ENCODE assay signal across 30 cellular contexts in the genomic region with DNA sequence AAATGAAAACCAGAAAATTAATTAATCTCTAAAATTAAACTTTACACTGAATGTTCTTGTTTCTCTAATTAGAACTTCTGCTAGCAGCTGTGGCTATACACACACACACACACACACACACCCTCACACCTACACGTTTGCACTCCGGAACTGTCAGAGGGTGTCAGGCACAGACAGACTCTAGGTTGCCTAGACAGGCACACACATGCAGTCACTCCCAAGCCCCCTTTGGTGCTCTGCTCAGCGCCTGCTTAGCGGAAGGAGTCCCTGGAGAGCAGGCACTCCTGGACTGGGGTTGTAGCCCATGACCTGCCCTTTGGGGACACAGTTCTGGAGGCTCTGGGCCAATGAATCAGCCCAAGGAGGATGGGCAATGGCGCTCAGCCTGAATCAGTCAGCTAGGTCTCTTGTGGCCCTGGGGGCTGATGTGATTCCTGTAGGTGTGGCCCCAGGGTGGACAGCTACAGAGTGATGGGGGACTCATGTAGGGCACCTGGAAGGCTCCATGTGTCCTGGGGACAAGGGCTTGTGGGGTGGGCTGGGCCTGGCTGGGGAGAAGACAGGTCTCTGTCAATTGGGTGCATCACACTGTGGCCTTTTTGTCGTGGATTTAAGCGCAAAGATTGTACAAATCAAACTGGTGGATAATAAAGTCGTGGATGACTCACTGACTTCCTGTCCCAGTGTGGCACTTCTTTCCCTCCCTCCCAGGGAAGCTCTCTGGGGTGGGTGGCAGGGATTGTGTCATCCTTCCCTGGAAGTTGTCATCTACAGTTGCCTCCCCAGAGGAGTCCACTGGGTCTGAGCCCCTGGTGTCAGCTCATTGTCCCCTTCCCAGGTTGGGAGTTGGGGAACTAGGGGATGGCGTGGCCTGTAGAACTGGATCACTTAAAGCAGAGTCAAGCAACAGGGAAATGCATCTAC. TPM values are rescaled to one million over a fixed set of nuclear protein-coding genes. Genes with fewer than 3 reads are reported as not detected.
A peak's percentile ranks its signal among the peaks of the same experiment; 100 is the strongest.
DNase-seq lines count a peak whose midpoint lies in the region; FAIRE-seq and TF ChIP-seq lines count a peak whose summit lies in the region.
"Had no signal": no experiment of that assay in that cellular context is flagged by ENCODE, and none has a peak within 500 bp of the region (broad histone marks: within the 10 kb centered on the region; RNA-seq: fewer than 3 reads in every experiment).

No MANE protein-coding gene starts in this region.

- H3K27me3 ChIP-seq in dorsolateral prefrontal cortex (peaks cover 0 to 11% (median 0%) of the 10 kb centered on the region in 45 donors), adrenal gland (peaks cover 34% of the 10 kb centered on the region)
- H3K27me3 ChIP-seq in CD4-positive, alpha-beta memory T cell (ENCODE audit: insufficient read depth, low read length) = peaks cover 14% of the 10 kb centered on the region

- CTCF ChIA-PET in CD4-positive, alpha-beta memory T cell (lab: Charles Lee; ENCODE audit: partially characterized antibody) = interaction anchor here (1.3 kb wide), 1 partner anchor 11 kb away, joined by 4 read pairs; no protein-coding TSS in a partner anchor

- 60 to 82% (median 69%) methylated on average over 7 to 9 of the region's 9 CpGs for WGBS in adrenal gland, 4 donors

- H3K9me3 Mint-ChIP-seq in CD4-positive, alpha-beta memory T cell = no peaks in the 10 kb centered on the region
- H3K9me3 Mint-ChIP-seq: activated CD4-positive, alpha-beta T cell treated with anti-CD3 and anti-CD28 coated beads, Interleukin-2, amount 10 ng/mL, durations not matched to agents 24 days and 14 days; activated T-cell treated with anti-CD3 and anti-CD28 coated beads, Interleukin-2, amount 50 U/mL, for 4 hours; stimulated activated naive CD8-positive, alpha-beta T cell treated with anti-CD3 and anti-CD28 coated beads, Interleukin-15, Interleukin-2, amounts not matched to agents 100 ng/mL and 50 ng/mL, for 24 hours had no signal

- peaks cover 0 to 13% (median 0%) of the 10 kb centered on the region in 4 donors for H3K4me1 Mint-ChIP-seq in CD4-positive, alpha-beta memory T cell

- POLR2A ChIA-PET in CD4-positive, alpha-beta memory T cell (lab: Charles Lee; ENCODE audit: partially characterized antibody) = no interaction called here

- H3K4me3 ChIP-seq in dorsolateral prefrontal cortex = no peak overlapping the region
- H3K4me3 ChIP-seq in CD4-positive, alpha-beta memory T cell (ENCODE audit: low read length in 2 of 2) = no peak overlapping the region
- no peak overlapping the region for H3K4me3 ChIP-seq in adrenal gland
- H3K4me3 ChIP-seq: esophagus squamous epithelium, GM12878, right lobe of liver, thyroid gland had no signal

- no peaks in the 10 kb centered on the region for H3K4me1 ChIP-seq in CD4-positive, alpha-beta memory T cell (ENCODE audit: insufficient read depth, low read length)
- H3K4me1 ChIP-seq in adrenal gland (replicated peaks in 1 of 2) = peaks cover 0 to 8% of the 10 kb centered on the region in 2 donors

- H3K36me3 Mint-ChIP-seq in CD4-positive, alpha-beta memory T cell = peaks cover 0 to 9% of the 10 kb centered on the region in 2 donors

- no peaks in the 10 kb centered on the region for H3K9me3 ChIP-seq in CD4-positive, alpha-beta memory T cell (ENCODE audit: control insufficient read depth in 1 of 2, low read length in 2 of 2)
- H3K9me3 ChIP-seq in adrenal gland (replicated peaks in 1 of 3) = no peaks in the 10 kb centered on the region
- H3K9me3 ChIP-seq: esophagus squamous epithelium, right lobe of liver, thyroid gland had no signal

- no peak for FAIRE-seq in D721Med (lab: Jason Lieb, UNC)
- FAIRE-seq: colon, frontal cortex, GM12878 had no signal

- TF ChIP-seq CTCF in dorsolateral prefrontal cortex (IDR thresholded peaks at IDR 0.05 in 54 of 56, conservative IDR thresholded peaks at IDR 0.05 in 2 of 56; ENCODE audit: low read depth in 1 of 56, partially characterized antibody in 56 of 56) (no peak), D721Med (IDR thresholded peaks at IDR 0.05; ENCODE audit: insufficient read depth, missing control alignments) (no peak), adrenal gland (IDR thresholded peaks at IDR 0.05) (no peak)

- H3K36me3 ChIP-seq in CD4-positive, alpha-beta memory T cell (ENCODE audit: insufficient read depth, low read length) = no peaks in the 10 kb centered on the region
- no peaks in the 10 kb centered on the region for H3K36me3 ChIP-seq in adrenal gland (replicated peaks in 1 of 2)
- H3K36me3 ChIP-seq: esophagus squamous epithelium, right lobe of liver, thyroid gland had no signal

- intact Hi-C loops in dorsolateral prefrontal cortex (cut with DNase I) (no loop called here), adrenal gland (cut with DNase I) (no loop called here)
- intact Hi-C loops in CD4-positive, alpha-beta memory T cell (cut with micrococcal nuclease) = no loop called here

- DNase-seq in DMS53 (lab: John Stamatoyannopoulos, UW) (peak; percentile 29), DMS53 treated with DMSO at 0.1 percent for 48 hours (lab: John Stamatoyannopoulos, UW; ENCODE audit: unreplicated experiment) (no peak), RKO (ENCODE audit: low spot score) (peak; percentile 26), dorsolateral prefrontal cortex (peak in 4 of 10 donors; percentile 44 to 69 (median 56)), NCI-H1694 (lab: John Stamatoyannopoulos, UW) (no peak), D721Med (ENCODE audit: insufficient read length, low spot score) (no peak), adrenal gland (no peak)
- no peak for DNase-seq in CD4-positive, alpha-beta memory T cell
- DNase-seq: activated CD4-positive, alpha-beta T cell treated with anti-CD3 and anti-CD28 coated beads, Interleukin-2, amount 10 ng/mL, durations not matched to agents 24 days and 14 days; activated T-cell treated with anti-CD3 and anti-CD28 coated beads, Interleukin-2, amount 50 U/mL, for 4 hours; AML-193; esophagus squamous epithelium; islet precursor cell; MM.1S; NCI-H146; NCI-H2171; NCI-H524 treated with DMSO at 0.1 percent for 48 hours; right lobe of liver; RPMI8226; stimulated activated CD4-positive, alpha-beta T cell treated with anti-CD3 and anti-CD28 coated beads, Interleukin-12 subunit alpha, Interleukin-12 subunit beta, amount 100 ng/mL, for 4 hours; stimulated activated CD4-positive, alpha-beta T cell treated with anti-CD3 and anti-CD28 coated beads, Interleukin-4, amount 100 ng/mL, for 4 hours; T-helper 17 cell; thyroid gland had no signal

- H3K27ac Mint-ChIP-seq in CD4-positive, alpha-beta memory T cell = no peak overlapping the region
- H3K27ac Mint-ChIP-seq: activated CD4-positive, alpha-beta T cell treated with anti-CD3 and anti-CD28 coated beads, Interleukin-2, amount 10 ng/mL, durations not matched to agents 24 days and 14 days; stimulated activated naive CD8-positive, alpha-beta T cell treated with anti-CD3 and anti-CD28 coated beads, Interleukin-15, Interleukin-2, amounts not matched to agents 100 ng/mL and 50 ng/mL, for 24 hours; T-helper 17 cell had no signal

- H3K27me3 Mint-ChIP-seq in CD4-positive, alpha-beta memory T cell = peaks cover 33 to 52% of the 10 kb centered on the region in 2 donors

- H3K27ac ChIP-seq in dorsolateral prefrontal cortex = peak overlapping the region in 34 of 59 donors; percentile 5 to 96 (median 58)
- no peak overlapping the region for H3K27ac ChIP-seq in CD4-positive, alpha-beta memory T cell (ENCODE audit: low read depth, low read length)
- H3K27ac ChIP-seq in adrenal gland = no peak overlapping the region
- H3K27ac ChIP-seq: 22Rv1, esophagus squamous epithelium, right lobe of liver, thyroid gland, VCaP had no signal

- no peak overlapping the region for H3K4me3 Mint-ChIP-seq in CD4-positive, alpha-beta memory T cell
- H3K4me3 Mint-ChIP-seq: activated CD4-positive, alpha-beta T cell treated with anti-CD3 and anti-CD28 coated beads, Interleukin-2, amount 10 ng/mL, durations not matched to agents 24 days and 14 days; activated T-cell treated with anti-CD3 and anti-CD28 coated beads, Interleukin-2, amount 50 U/mL, for 4 hours; stimulated activated naive CD8-positive, alpha-beta T cell treated with anti-CD3 and anti-CD28 coated beads, Interleukin-15, Interleukin-2, amounts not matched to agents 100 ng/mL and 50 ng/mL, for 24 hours; T-helper 17 cell had no signal

- no peak for TF ChIP-seq POLR2A in adrenal gland (IDR thresholded peaks at IDR 0.05)

RNA-seq across cellular contexts. Expression of a gene that starts 8.8 kb away (rescaled TPM):
- total RNA-seq in dorsolateral prefrontal cortex (100 to 1,000 TPM in 60 of 120 experiments, 10 to 100 TPM in 60; 28.3 to 159 (median 100) TPM), adrenal gland (1 to 10 TPM in 2 of 8 donors, under 1 TPM in 4, not detected in 2; 0.07 to 3.3 (median 0.41) TPM)
- not detected for total RNA-seq in CD4-positive, alpha-beta memory T cell
- not detected for polyA plus RNA-seq in CD4-positive, alpha-beta memory T cell
- polyA plus RNA-seq in adrenal gland = 1 to 10 TPM in 2 of 3 donors, under 1 TPM in 1; 0.88 to 3.9 (median 1.2) TPM
- total RNA-seq: activated CD4-positive, alpha-beta T cell treated with anti-CD3 and anti-CD28 coated beads, Interleukin-2, amount 10 ng/mL, durations not matched to agents 24 days and 14 days; esophagus squamous epithelium; GM12878; posterior vena cava; right lobe of liver; T-helper 17 cell; thyroid gland had no signal

RNA-seq across cellular contexts. Expression of a gene that starts 13.7 kb away (rescaled TPM):
- 10 to 100 TPM in 13 of 120 experiments, 1 to 10 TPM in 107; 2.9 to 14.4 (median 7.5) TPM for total RNA-seq in dorsolateral prefrontal cortex
- 10 to 100 TPM; 12.7 to 15.0 TPM for total RNA-seq in CD4-positive, alpha-beta memory T cell
- 1 to 10 TPM; 8.0 to 8.3 TPM for polyA plus RNA-seq in CD4-positive, alpha-beta memory T cell
- total RNA-seq in adrenal gland = 10 to 100 TPM in 5 of 8 donors, 1 to 10 TPM in 3; 4.8 to 31.2 (median 10.5) TPM
- polyA plus RNA-seq in adrenal gland = 10 to 100 TPM in 2 of 3 donors, 1 to 10 TPM in 1; 5.8 to 17.0 (median 10.5) TPM

RNA-seq across cellular contexts. Expression of a gene that starts 21.7 kb away (rescaled TPM):
- total RNA-seq in dorsolateral prefrontal cortex = 10 to 100 TPM in 119 of 120 experiments, 1 to 10 TPM in 1; 9.6 to 55.6 (median 23.9) TPM
- total RNA-seq in CD4-positive, alpha-beta memory T cell = 10 to 100 TPM; 20.7 to 20.9 TPM
- polyA plus RNA-seq in CD4-positive, alpha-beta memory T cell = 10 to 100 TPM; 41.6 to 65.3 TPM
- total RNA-seq in adrenal gland = 10 to 100 TPM; 48.5 to 79.8 (median 63.5) TPM
- 10 to 100 TPM; 12.7 to 37.5 (median 19.3) TPM for polyA plus RNA-seq in adrenal gland

RNA-seq across cellular contexts. Expression of a gene that starts 32.1 kb away (rescaled TPM):
- total RNA-seq in dorsolateral prefrontal cortex (1,000 to 10,000 TPM in 53 of 120 experiments, 100 to 1,000 TPM in 67; 482 to 1,543 (median 963) TPM), adrenal gland (1,000 to 10,000 TPM in 3 of 8 donors, 100 to 1,000 TPM in 5; 692 to 1,293 (median 857) TPM)
- 100 to 1,000 TPM; 303 to 324 TPM for total RNA-seq in CD4-positive, alpha-beta memory T cell
- polyA plus RNA-seq in CD4-positive, alpha-beta memory T cell = 100 to 1,000 TPM; 384 to 432 TPM
- polyA plus RNA-seq in adrenal gland = 1,000 to 10,000 TPM in 1 of 3 donors, 100 to 1,000 TPM in 2; 275 to 2,249 (median 420) TPM

RNA-seq across cellular contexts. Expression of a gene that starts 34.1 kb away (rescaled TPM):
- 10 to 100 TPM; 11.9 to 24.4 (median 16.4) TPM for total RNA-seq in dorsolateral prefrontal cortex
- total RNA-seq in CD4-positive, alpha-beta memory T cell = 10 to 100 TPM; 23.7 to 25.6 TPM
- polyA plus RNA-seq in CD4-positive, alpha-beta memory T cell = 10 to 100 TPM in 1 of 2 donors, 1 to 10 TPM in 1; 4.2 to 10.1 TPM
- 10 to 100 TPM in 4 of 8 donors, 1 to 10 TPM in 4; 7.4 to 15.9 (median 10.2) TPM for total RNA-seq in adrenal gland
- polyA plus RNA-seq in adrenal gland = 10 to 100 TPM in 1 of 3 donors, 1 to 10 TPM in 2; 5.3 to 10.1 (median 6.2) TPM

Comparison
In these comparisons a context has a peak if more than half of its experiments do, and no peak if none do; other contexts are left out.
1. DNase-seq: peak in DMS53 (single experiment) and RKO (single experiment); none in DMS53 treated with DMSO at 0.1 percent for 48 hours (single experiment), CD4-positive, alpha-beta memory T cell (0 of 5), NCI-H1694 (single experiment), D721Med (single experiment) and adrenal gland (0 of 7).
2. H3K27ac ChIP-seq: peak in dorsolateral prefrontal cortex (34 of 59); none in CD4-positive, alpha-beta memory T cell (single experiment) and adrenal gland (0 of 5).
3. RNA of a gene that starts 8.8 kb away (total RNA-seq): 28.3 to 159 TPM in dorsolateral prefrontal cortex; 0.07 to 3.3 TPM in adrenal gland and not detected in CD4-positive, alpha-beta memory T cell; every median in the first group is over 4 times any median in the second.